11 cellular contexts compared by ENCODE assay signal in the genomic region with DNA sequence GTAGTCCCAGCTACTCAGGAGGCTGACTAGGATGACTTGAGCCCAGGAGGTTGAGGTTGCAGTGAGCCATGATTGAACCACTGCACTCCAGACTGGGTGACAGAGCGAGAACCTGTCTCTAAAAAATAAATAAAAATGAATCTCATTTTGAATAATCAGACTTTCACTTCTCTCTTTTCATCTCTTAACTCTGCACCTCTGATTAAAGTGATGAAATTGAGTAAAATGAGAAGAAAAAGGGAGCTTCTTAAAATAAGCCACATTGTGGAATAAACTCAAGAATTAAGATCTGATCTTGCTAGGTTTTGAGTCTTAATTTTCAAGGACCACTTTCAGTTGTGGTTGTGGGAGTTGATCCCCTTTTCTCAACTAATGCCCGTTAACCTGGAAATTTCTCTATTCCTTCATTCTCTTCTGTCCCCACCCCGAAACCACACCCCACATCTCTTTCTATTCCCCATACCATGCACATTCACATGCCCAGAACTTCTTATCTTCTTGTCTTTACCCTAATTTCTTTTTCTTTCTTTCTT.
DNase-seq lines count a peak whose midpoint lies in the region; ATAC-seq and TF ChIP-seq lines count a peak whose summit lies in the region.
"Had no signal": no experiment of that assay in that cellular context is flagged by ENCODE, and none has a peak within 500 bp of the region (broad histone marks: within the 10 kb centered on the region; RNA-seq: fewer than 3 reads in every experiment).

No MANE protein-coding gene starts in this region.

- no peaks in the 10 kb centered on the region for H4K20me1 ChIP-seq in neural progenitor cell (ENCODE audit: low read depth)

- H3K9ac ChIP-seq in neural progenitor cell: no peak overlapping the region

- ATAC-seq in GM21447 (IDR thresholded peaks at IDR 0.05; ENCODE audit: unreplicated experiment) (peak; percentile 80), HG03196 (IDR thresholded peaks at IDR 0.05; ENCODE audit: unreplicated experiment) (peak; percentile 54), HG03139 (IDR thresholded peaks at IDR 0.05; ENCODE audit: unreplicated experiment) (no peak), esophagus mucosa (no peak)
- peak; percentile 80 for ATAC-seq in stimulated activated memory B cell treated with anti-CD40 and anti-IgM and Interleukin-4, amounts not matched to agents 10 μg/mL and 1 μg/mL and 100 μg/mL, for 72 hours
- ATAC-seq: HCT116 had no signal

- no peaks in the 10 kb centered on the region for H3K79me2 ChIP-seq in neural progenitor cell (ENCODE audit: low read depth)

- H3K9me3 ChIP-seq in neural progenitor cell (ENCODE audit: low read depth): peaks cover 3% of the 10 kb centered on the region

- H3K27ac Mint-ChIP-seq in activated T-cell treated with anti-CD3 and anti-CD28 coated beads, Interleukin-2, amount 50 U/mL, for 24 hours: peak overlapping the region; percentile 87
- peak overlapping the region; percentile 80 for H3K27ac Mint-ChIP-seq in stimulated activated memory B cell treated with anti-CD40 and anti-IgM and Interleukin-4, amounts not matched to agents 10 μg/mL and 1 μg/mL and 100 μg/mL, for 72 hours
- H3K27ac Mint-ChIP-seq in neural progenitor cell: no peak overlapping the region

- H3K4me3 Mint-ChIP-seq in activated T-cell treated with anti-CD3 and anti-CD28 coated beads, Interleukin-2, amount 50 U/mL, for 24 hours: no peak overlapping the region
- peak overlapping the region; percentile 60 for H3K4me3 Mint-ChIP-seq in stimulated activated memory B cell treated with anti-CD40 and anti-IgM and Interleukin-4, amounts not matched to agents 10 μg/mL and 1 μg/mL and 100 μg/mL, for 72 hours
- no peak overlapping the region for H3K4me3 Mint-ChIP-seq in neural progenitor cell

- no peaks in the 10 kb centered on the region for H3K36me3 Mint-ChIP-seq in activated T-cell treated with anti-CD3 and anti-CD28 coated beads, Interleukin-2, amount 50 U/mL, for 24 hours (ENCODE audit: low read depth)
- H3K36me3 Mint-ChIP-seq in stimulated activated memory B cell treated with anti-CD40 and anti-IgM and Interleukin-4, amounts not matched to agents 10 μg/mL and 1 μg/mL and 100 μg/mL, for 72 hours: peaks cover 9% of the 10 kb centered on the region
- no peaks in the 10 kb centered on the region for H3K36me3 Mint-ChIP-seq in neural progenitor cell

- peaks cover 2% of the 10 kb centered on the region for H3K27me3 Mint-ChIP-seq in activated T-cell treated with anti-CD3 and anti-CD28 coated beads, Interleukin-2, amount 50 U/mL, for 24 hours
- peaks cover 8% of the 10 kb centered on the region for H3K27me3 Mint-ChIP-seq in stimulated activated memory B cell treated with anti-CD40 and anti-IgM and Interleukin-4, amounts not matched to agents 10 μg/mL and 1 μg/mL and 100 μg/mL, for 72 hours
- H3K27me3 Mint-ChIP-seq in neural progenitor cell (ENCODE audit: insufficient read depth, low read depth): no peaks in the 10 kb centered on the region

- no peaks in the 10 kb centered on the region for H3K27me3 ChIP-seq in neural progenitor cell

- H3K4me1 Mint-ChIP-seq in activated T-cell treated with anti-CD3 and anti-CD28 coated beads, Interleukin-2, amount 50 U/mL, for 24 hours (ENCODE audit: low read depth): peaks cover 19% of the 10 kb centered on the region
- H3K4me1 Mint-ChIP-seq in stimulated activated memory B cell treated with anti-CD40 and anti-IgM and Interleukin-4, amounts not matched to agents 10 μg/mL and 1 μg/mL and 100 μg/mL, for 72 hours: peaks cover 34% of the 10 kb centered on the region
- no peaks in the 10 kb centered on the region for H3K4me1 Mint-ChIP-seq in neural progenitor cell

- H3K4me3 ChIP-seq in neural progenitor cell: no peak overlapping the region

- H3F3A ChIP-seq in neural progenitor cell (ENCODE audit: low read depth): no peaks in the 10 kb centered on the region

- no peaks in the 10 kb centered on the region for H3K9me3 Mint-ChIP-seq in activated T-cell treated with anti-CD3 and anti-CD28 coated beads, Interleukin-2, amount 50 U/mL, for 24 hours
- H3K9me3 Mint-ChIP-seq in stimulated activated memory B cell treated with anti-CD40 and anti-IgM and Interleukin-4, amounts not matched to agents 10 μg/mL and 1 μg/mL and 100 μg/mL, for 72 hours: no peaks in the 10 kb centered on the region
- H3K9me3 Mint-ChIP-seq in neural progenitor cell: peaks cover 6% of the 10 kb centered on the region

- no peak for DNase-seq in activated T-cell treated with anti-CD3 and anti-CD28 coated beads, Interleukin-2, amount 50 U/mL, for 24 hours
- DNase-seq in activated T-cell treated with anti-CD3 and anti-CD28 coated beads for 4 hours (no peak), neural progenitor cell (ENCODE audit: low spot score) (no peak)
- DNase-seq: cortex of kidney, T1000 had no signal

- no peak for TF ChIP-seq CTCF in neural progenitor cell (IDR thresholded peaks at IDR 0.05)

- H3K27ac ChIP-seq in neural progenitor cell: no peak overlapping the region

- H3K36me3 ChIP-seq in neural progenitor cell: no peaks in the 10 kb centered on the region

- H3K4me1 ChIP-seq in neural progenitor cell: no peaks in the 10 kb centered on the region

- no peak overlapping the region for H2AFZ ChIP-seq in neural progenitor cell (replicated peaks)

- no peak overlapping the region for H3K4me2 ChIP-seq in neural progenitor cell

Comparison
In these comparisons a context has a peak if more than half of its experiments do, and no peak if none do; other contexts are left out.
1. ATAC-seq: peak in GM21447 (single experiment), HG03196 (single experiment) and stimulated activated memory B cell treated with anti-CD40 and anti-IgM and Interleukin-4, amounts not matched to agents 10 μg/mL and 1 μg/mL and 100 μg/mL, for 72 hours (single experiment); none in HG03139 (single experiment) and esophagus mucosa (single experiment).